ENCODE assay signal across 1 cellular context in genomic region chr18:58865714-58866113, GRCh38.
TF ChIP-seq lines count a peak whose summit lies in the region.

No MANE protein-coding gene starts in this region.

TF ChIP-seq in H1, 55 proteins besides CTCF, POLR2A, EP300 and RAD21:
- TF ChIP-seq POLR2AphosphoS5 (IDR thresholded peaks at IDR 0.05; ENCODE audit: low read depth, low read length) (0 out of 2 replicates have a peak, but pooled peaks have one; percentile 10), SUZ12 (IDR thresholded peaks at IDR 0.05; ENCODE audit: low read length) (no peak)
